In the genomic region with DNA sequence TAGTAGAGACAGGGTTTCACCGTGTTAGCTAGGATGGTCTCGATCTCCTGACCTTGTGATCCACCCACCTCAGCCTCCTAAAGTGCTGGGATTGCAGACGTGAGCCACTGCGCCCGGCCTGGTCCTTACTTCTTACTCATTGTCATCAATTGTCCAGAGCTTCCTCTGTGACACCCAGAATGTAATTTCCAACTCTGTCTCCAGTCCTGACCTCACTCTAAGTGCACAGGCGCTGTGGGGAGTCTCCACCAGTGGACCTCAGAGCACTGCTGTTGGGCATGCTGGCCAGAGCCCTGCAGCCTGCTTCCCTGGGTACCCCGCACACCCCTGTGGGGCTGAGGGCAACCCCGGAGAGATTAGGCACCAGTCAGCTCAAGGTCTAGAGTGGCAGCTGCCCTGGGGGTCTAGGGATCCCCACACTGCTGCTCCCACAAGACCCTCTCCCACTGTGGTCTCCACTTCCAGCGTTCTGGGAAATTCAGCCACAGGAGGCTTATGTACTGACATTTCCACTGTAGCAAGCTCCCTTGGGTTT, we compare ENCODE assay signal across 21 cellular contexts.
DNase-seq lines count a peak whose midpoint lies in the region; ATAC-seq and TF ChIP-seq lines count a peak whose summit lies in the region.
"Had no signal": no experiment of that assay in that cellular context is flagged by ENCODE, and none has a peak within 500 bp of the region (broad histone marks: within the 10 kb centered on the region; RNA-seq: fewer than 3 reads in every experiment).

No MANE protein-coding gene starts in this region.

- no peaks in the 10 kb centered on the region for H3K36me3 ChIP-seq in right atrium auricular region
- H3K36me3 ChIP-seq in vagina: no peaks in the 10 kb centered on the region
- H3K36me3 ChIP-seq in lower lobe of right lung: no peaks in the 10 kb centered on the region
- H3K36me3 ChIP-seq: BLaER1 had no signal

- TF ChIP-seq CTCF in right atrium auricular region (IDR thresholded peaks at IDR 0.05): no peak
- TF ChIP-seq CTCF in osteocyte (IDR thresholded peaks at IDR 0.05): no peak
- TF ChIP-seq CTCF in vagina (IDR thresholded peaks at IDR 0.05): no peak
- no peak for TF ChIP-seq CTCF in lower lobe of right lung (IDR thresholded peaks at IDR 0.05)

- H3K9me3 ChIP-seq in right atrium auricular region: no peaks in the 10 kb centered on the region
- no peaks in the 10 kb centered on the region for H3K9me3 ChIP-seq in vagina
- no peaks in the 10 kb centered on the region for H3K9me3 ChIP-seq in lower lobe of right lung
- H3K9me3 ChIP-seq: BLaER1 had no signal

- no peaks in the 10 kb centered on the region for H3K4me1 Mint-ChIP-seq in osteocyte (ENCODE audit: unreplicated experiment)
- H3K4me1 Mint-ChIP-seq: B cell; CD4-positive, CD25-positive, alpha-beta regulatory T cell; GM23338; H9 had no signal

- DNase-seq in right atrium auricular region (ENCODE audit: low spot score): peak; percentile 30
- DNase-seq in Right ventricle myocardium inferior (ENCODE audit: missing footprints): no peak
- peak; percentile 80 for DNase-seq in osteocyte (ENCODE audit: extremely low spot score, unreplicated experiment)
- DNase-seq in vagina (ENCODE audit: extremely low spot score in 2 of 2): peak; percentile 29 to 70
- DNase-seq in HPDE6-E6E7 (ENCODE audit: extremely low spot score): no peak
- no peak for DNase-seq in lower lobe of right lung
- no peak for DNase-seq in stimulated activated CD4-positive, alpha-beta T cell treated with anti-CD3 and anti-CD28 coated beads, Interleukin-4, amount 100 ng/mL, for 4 hours
- DNase-seq: CD4-positive, CD25-positive, alpha-beta regulatory T cell; DMS 273 treated with DMSO at 0.1 percent for 48 hours; DMS79; EL; GDM1 had no signal

- no peaks in the 10 kb centered on the region for H3K27me3 Mint-ChIP-seq in osteocyte (ENCODE audit: unreplicated experiment)

- H3K27ac ChIP-seq in right atrium auricular region (no peak overlapping the region), vagina (no peak overlapping the region), lower lobe of right lung (no peak overlapping the region)
- H3K27ac ChIP-seq: 22Rv1, BLaER1, C4-2B had no signal

- H3K36me3 Mint-ChIP-seq in osteocyte (ENCODE audit: unreplicated experiment): no peaks in the 10 kb centered on the region
- H3K36me3 Mint-ChIP-seq: CD4-positive, CD25-positive, alpha-beta regulatory T cell; CD8-positive, alpha-beta T cell had no signal

- ATAC-seq in Right ventricle myocardium inferior: no peak
- ATAC-seq in lower lobe of right lung: no peak
- ATAC-seq: CD8-positive, alpha-beta T cell; GM12878; HCT116 had no signal

- H3K27me3 ChIP-seq in right atrium auricular region (no peaks in the 10 kb centered on the region), vagina (no peaks in the 10 kb centered on the region), lower lobe of right lung (ENCODE audit: low read depth) (no peaks in the 10 kb centered on the region)
- H3K27me3 ChIP-seq: BLaER1 had no signal

- H3K4me1 ChIP-seq in right atrium auricular region: no peaks in the 10 kb centered on the region
- H3K4me1 ChIP-seq in vagina: no peaks in the 10 kb centered on the region
- no peaks in the 10 kb centered on the region for H3K4me1 ChIP-seq in lower lobe of right lung
- H3K4me1 ChIP-seq: BLaER1 had no signal

- H3K27ac Mint-ChIP-seq in osteocyte (ENCODE audit: unreplicated experiment): no peak overlapping the region
- H3K27ac Mint-ChIP-seq: B cell; CD4-positive, CD25-positive, alpha-beta regulatory T cell; CD8-positive, alpha-beta T cell; GM23338; H9 had no signal

- H3K4me3 Mint-ChIP-seq in osteocyte (ENCODE audit: unreplicated experiment): no peak overlapping the region
- H3K4me3 Mint-ChIP-seq: B cell; CD4-positive, CD25-positive, alpha-beta regulatory T cell; CD8-positive, alpha-beta T cell; GM23338; H9 had no signal

- intact Hi-C loops in Right ventricle myocardium inferior (cut with DNase I): no loop called here
- intact Hi-C loops in vagina (cut with DNase I): no loop called here
- intact Hi-C loops in lower lobe of right lung (cut with DNase I): no loop called here

- no peak for TF ChIP-seq POLR2A in vagina (IDR thresholded peaks at IDR 0.05)

- no peak overlapping the region for H3K4me3 ChIP-seq in right atrium auricular region
- no peak overlapping the region for H3K4me3 ChIP-seq in vagina
- no peak overlapping the region for H3K4me3 ChIP-seq in lower lobe of right lung
- H3K4me3 ChIP-seq: BLaER1, GM12878, GM23338 had no signal

- H3K9me3 Mint-ChIP-seq in osteocyte (ENCODE audit: unreplicated experiment): peaks cover 21% of the 10 kb centered on the region
- H3K9me3 Mint-ChIP-seq: CD8-positive, alpha-beta T cell had no signal

Comparison
In these comparisons a context has a peak if more than half of its experiments do, and no peak if none do; other contexts are left out.
1. DNase-seq: peak in right atrium auricular region (single experiment), osteocyte (single experiment) and vagina (2 of 2); none in Right ventricle myocardium inferior (single experiment), HPDE6-E6E7 (single experiment), lower lobe of right lung (single experiment) and stimulated activated CD4-positive, alpha-beta T cell treated with anti-CD3 and anti-CD28 coated beads, Interleukin-4, amount 100 ng/mL, for 4 hours (0 of 2).